In the genomic region with DNA sequence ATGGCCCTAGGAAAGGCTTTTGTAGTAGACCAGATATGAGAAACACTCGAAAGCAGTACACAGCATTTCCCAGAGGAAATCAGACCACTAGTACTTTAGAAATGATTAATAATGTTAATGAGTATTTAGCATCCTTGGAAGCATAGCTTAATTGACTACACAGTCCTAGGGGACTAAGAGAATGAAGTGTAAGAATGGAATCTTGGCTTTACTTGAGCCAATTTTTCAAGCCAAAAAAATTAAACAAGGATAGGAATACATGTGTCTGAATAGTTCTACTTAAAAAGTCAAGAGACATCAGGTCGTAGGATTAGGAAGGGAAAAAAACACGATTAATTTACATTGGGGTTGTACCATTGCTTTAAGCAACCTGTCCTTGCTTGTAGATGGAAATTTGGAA, we compare ENCODE assay signal across 33 cellular contexts. TPM values are rescaled to one million over a fixed set of nuclear protein-coding genes. Genes with fewer than 3 reads are reported as not detected.
"Had no signal": no experiment of that assay in that cellular context is flagged by ENCODE, and none has a peak within 500 bp of the region (broad histone marks: within the 10 kb centered on the region; RNA-seq: fewer than 3 reads in every experiment).

No MANE protein-coding gene starts in this region.

- H3K4me3 Mint-ChIP-seq: stimulated activated effector memory CD8-positive, alpha-beta T cell treated with anti-CD3 and anti-CD28 coated beads, Interleukin-12 subunit alpha, Interleukin-12 subunit beta, amount 100 ng/mL, for 72 hours; stimulated activated memory B cell treated with anti-CD40 and anti-IgM and Interleukin-4, amounts not matched to agents 10 μg/mL and 1 μg/mL and 100 μg/mL, for 72 hours; stimulated activated naive B cell treated with anti-CD40 and anti-IgM and Interleukin-4, amounts not matched to agents 10 μg/mL and 1 μg/mL and 100 μg/mL, for 72 hours; stimulated activated naive CD8-positive, alpha-beta T cell treated with anti-CD3 and anti-CD28 coated beads, Interleukin-15, amount 100 ng/mL, for 72 hours; stimulated activated naive CD8-positive, alpha-beta T cell treated with anti-CD3 and anti-CD28 coated beads, Interleukin-15, Interleukin-2, amounts not matched to agents 100 ng/mL and 50 ng/mL, for 24 hours; type B pancreatic cell had no signal

- H3K27ac ChIP-seq: stomach, suprapubic skin, testis, thyroid gland, tibial artery, tibial nerve, transverse colon, upper lobe of left lung, upper lobe of right lung, uterus, vagina had no signal

- H3K4me3 ChIP-seq: stomach, suprapubic skin, testis, thoracic aorta, thyroid gland, tibial artery, tibial nerve, transverse colon, upper lobe of left lung, upper lobe of right lung, uterus, vagina had no signal

- FAIRE-seq: urothelium cell line had no signal

- H3K36me3 Mint-ChIP-seq: stimulated activated effector memory CD8-positive, alpha-beta T cell treated with anti-CD3 and anti-CD28 coated beads, Interleukin-12 subunit alpha, Interleukin-12 subunit beta, amount 100 ng/mL, for 72 hours; stimulated activated memory B cell treated with anti-CD40 and anti-IgM and Interleukin-4, amounts not matched to agents 10 μg/mL and 1 μg/mL and 100 μg/mL, for 72 hours; stimulated activated naive B cell treated with anti-CD40 and anti-IgM and Interleukin-4, amounts not matched to agents 10 μg/mL and 1 μg/mL and 100 μg/mL, for 72 hours; type B pancreatic cell had no signal

- H3K9me3 ChIP-seq: stomach, suprapubic skin, testis, thoracic aorta, thyroid gland, tibial artery, tibial nerve, transverse colon, upper lobe of left lung, upper lobe of right lung, uterus, vagina had no signal

- ATAC-seq: stimulated activated effector memory CD8-positive, alpha-beta T cell treated with anti-CD3 and anti-CD28 coated beads, Interleukin-12 subunit alpha, Interleukin-12 subunit beta, amount 100 ng/mL, for 72 hours; stimulated activated memory B cell treated with anti-CD40 and anti-IgM and Interleukin-4, amounts not matched to agents 10 μg/mL and 1 μg/mL and 100 μg/mL, for 72 hours; stimulated activated naive B cell treated with anti-CD40 and anti-IgM and Interleukin-4, amounts not matched to agents 10 μg/mL and 1 μg/mL and 100 μg/mL, for 72 hours; stimulated activated naive CD8-positive, alpha-beta T cell treated with anti-CD3 and anti-CD28 coated beads, Interleukin-15, amount 100 ng/mL, for 72 hours; stimulated activated naive CD8-positive, alpha-beta T cell treated with anti-CD3 and anti-CD28 coated beads, Interleukin-15, Interleukin-2, amounts not matched to agents 100 U/mL and 50 U/mL, for 24 hours; upper lobe of right lung had no signal

- H3K4me1 Mint-ChIP-seq: stimulated activated effector memory CD8-positive, alpha-beta T cell treated with anti-CD3 and anti-CD28 coated beads, Interleukin-12 subunit alpha, Interleukin-12 subunit beta, amount 100 ng/mL, for 72 hours; stimulated activated memory B cell treated with anti-CD40 and anti-IgM and Interleukin-4, amounts not matched to agents 10 μg/mL and 1 μg/mL and 100 μg/mL, for 72 hours; stimulated activated naive B cell treated with anti-CD40 and anti-IgM and Interleukin-4, amounts not matched to agents 10 μg/mL and 1 μg/mL and 100 μg/mL, for 72 hours; stimulated activated naive CD8-positive, alpha-beta T cell treated with anti-CD3 and anti-CD28 coated beads, Interleukin-15, amount 100 ng/mL, for 72 hours had no signal

- DNase-seq: stimulated activated CD4-positive, alpha-beta T cell treated with anti-CD3 and anti-CD28 coated beads, Interleukin-2, amount 100 ng/mL, for 48 hours; stimulated activated CD4-positive, alpha-beta T cell treated with anti-CD3 and anti-CD28 coated beads, Interleukin-4, amount 100 ng/mL, for 1 hour; stimulated activated CD4-positive, alpha-beta T cell treated with anti-CD3 and anti-CD28 coated beads, Interleukin-4, amount 100 ng/mL, for 24 hours; stimulated activated CD4-positive, alpha-beta T cell treated with anti-CD3 and anti-CD28 coated beads, Interleukin-4, amount 100 ng/mL, for 4 hours; stimulated activated CD8-positive, alpha-beta memory T cell treated with anti-CD3 and anti-CD28 coated beads, Interleukin-4, amount 100 ng/mL, for 48 hours; stimulated activated naive B cell treated with anti-CD40 and anti-IgM and Interleukin-4, amounts not matched to agents 10 μg/mL and 1 μg/mL and 100 μg/mL, for 72 hours; stimulated activated naive CD4-positive, alpha-beta T cell; stimulated activated naive CD4-positive, alpha-beta T cell treated with Interleukin-2 at 50 U/mL for 16 hours; stimulated activated naive CD8-positive, alpha-beta T cell treated with anti-CD3 and anti-CD28 coated beads, Interleukin-15, amount 100 ng/mL, for 72 hours; stimulated activated naive CD8-positive, alpha-beta T cell treated with anti-CD3 and anti-CD28 coated beads, Interleukin-15, Interleukin-2, amounts not matched to agents 100 U/mL and 50 U/mL, for 24 hours; stomach; substantia nigra; testis; thyroid gland; tibial artery; transverse colon; trophoblast cell; upper lobe of left lung; upper lobe of right lung; uterus had no signal

- H3K4me1 ChIP-seq: suprapubic skin, testis, thyroid gland, tibial nerve, transverse colon, upper lobe of left lung, upper lobe of right lung, uterus, vagina had no signal

- H3K27me3 Mint-ChIP-seq: stimulated activated naive CD8-positive, alpha-beta T cell treated with anti-CD3 and anti-CD28 coated beads, Interleukin-15, amount 100 ng/mL, for 72 hours; stimulated activated naive CD8-positive, alpha-beta T cell treated with anti-CD3 and anti-CD28 coated beads, Interleukin-15, Interleukin-2, amounts not matched to agents 100 ng/mL and 50 ng/mL, for 24 hours; type B pancreatic cell had no signal

- H3K27ac Mint-ChIP-seq: stimulated activated effector memory CD8-positive, alpha-beta T cell treated with anti-CD3 and anti-CD28 coated beads, Interleukin-12 subunit alpha, Interleukin-12 subunit beta, amount 100 ng/mL, for 72 hours; stimulated activated memory B cell treated with anti-CD40 and anti-IgM and Interleukin-4, amounts not matched to agents 10 μg/mL and 1 μg/mL and 100 μg/mL, for 72 hours; stimulated activated naive B cell treated with anti-CD40 and anti-IgM and Interleukin-4, amounts not matched to agents 10 μg/mL and 1 μg/mL and 100 μg/mL, for 72 hours; stimulated activated naive CD8-positive, alpha-beta T cell treated with anti-CD3 and anti-CD28 coated beads, Interleukin-15, amount 100 ng/mL, for 72 hours; stimulated activated naive CD8-positive, alpha-beta T cell treated with anti-CD3 and anti-CD28 coated beads, Interleukin-15, Interleukin-2, amounts not matched to agents 100 ng/mL and 50 ng/mL, for 24 hours; type B pancreatic cell had no signal

- H3K9me3 Mint-ChIP-seq: stimulated activated effector memory CD8-positive, alpha-beta T cell treated with anti-CD3 and anti-CD28 coated beads, Interleukin-12 subunit alpha, Interleukin-12 subunit beta, amount 100 ng/mL, for 72 hours; stimulated activated naive B cell treated with anti-CD40 and anti-IgM and Interleukin-4, amounts not matched to agents 10 μg/mL and 1 μg/mL and 100 μg/mL, for 72 hours; stimulated activated naive CD8-positive, alpha-beta T cell treated with anti-CD3 and anti-CD28 coated beads, Interleukin-15, amount 100 ng/mL, for 72 hours; stimulated activated naive CD8-positive, alpha-beta T cell treated with anti-CD3 and anti-CD28 coated beads, Interleukin-15, Interleukin-2, amounts not matched to agents 100 ng/mL and 50 ng/mL, for 24 hours; type B pancreatic cell had no signal

- H3K36me3 ChIP-seq: stomach, suprapubic skin, thoracic aorta, thyroid gland, tibial artery, tibial nerve, transverse colon, upper lobe of left lung, upper lobe of right lung, uterus, vagina had no signal

- H3K27me3 ChIP-seq: stomach, suprapubic skin, testis, thyroid gland, tibial artery, tibial nerve, transverse colon, upper lobe of left lung, upper lobe of right lung, uterus, vagina had no signal

RNA-seq across cellular contexts. Expression of a gene that starts 38.2 kb away (rescaled TPM):
- total RNA-seq: stomach, subcutaneous adipose tissue, suprapubic skin, temporal lobe, thoracic aorta, thyroid gland, tibial nerve, transverse colon, upper lobe of left lung, upper lobe of right lung, ureter, urinary bladder, uterus, vagina had no signal

RNA-seq across cellular contexts. Expression of a gene that starts 59.2 kb away (rescaled TPM):
- total RNA-seq: subcutaneous adipose tissue, suprapubic skin, thoracic aorta, thyroid gland, tibial nerve, transverse colon, upper lobe of right lung, vagina had no signal
